Comparison of ENCODE assay signal across 1 cellular context in genomic region chr18:45728341-45729010, GRCh38.
TF ChIP-seq lines count a peak whose summit lies in the region.

No MANE protein-coding gene starts in this region.

TF ChIP-seq in H1, 55 proteins besides CTCF, POLR2A, EP300 and RAD21:
- TF ChIP-seq ZNF274 (IDR thresholded peaks at IDR 0.05; ENCODE audit: borderline replicate concordance, extremely low read depth, low read length) (no peak), PHF8 (conservative IDR thresholded peaks at IDR 0.05; ENCODE audit: low read depth, low read length) (no peak), E2F6 (IDR thresholded peaks at IDR 0.05) (no peak), HDAC2 (IDR thresholded peaks at IDR 0.05; ENCODE audit: borderline replicate concordance in 1 of 2, low read depth in 2 of 2, low read length in 2 of 2) (no peak), TBP (IDR thresholded peaks at IDR 0.05; ENCODE audit: low read depth, low read length) (no peak), POLR2AphosphoS5 (IDR thresholded peaks at IDR 0.05; ENCODE audit: low read depth, low read length) (no peak), SAP30 (IDR thresholded peaks at IDR 0.05; ENCODE audit: insufficient read depth, insufficient replicate concordance, low read length) (no peak), NRF1 (IDR thresholded peaks at IDR 0.05; ENCODE audit: low read depth, low read length) (no peak), EZH2 (IDR thresholded peaks at IDR 0.05; ENCODE audit: low read depth, low read length, severe bottlenecking) (no peak), CHD2 (IDR thresholded peaks at IDR 0.05; ENCODE audit: low read length) (no peak), RNF2 (IDR thresholded peaks at IDR 0.05; ENCODE audit: borderline replicate concordance, low read depth, low read length, missing control alignments, poor library complexity, severe bottlenecking) (no peak), YY1 (IDR thresholded peaks at IDR 0.05; ENCODE audit: low read depth, low read length) (no peak), ATF2 (IDR thresholded peaks at IDR 0.05; ENCODE audit: low read length) (no peak), ATF3 (IDR thresholded peaks at IDR 0.05; ENCODE audit: insufficient read depth, low read depth, low read length) (no peak), TAF7 (optimal IDR thresholded peaks at IDR 0.05; ENCODE audit: borderline replicate concordance, low read depth, low read length) (no peak), RBBP5 (IDR thresholded peaks at IDR 0.05; ENCODE audit: borderline replicate concordance, low read depth, low read length) (no peak), EGR1 (IDR thresholded peaks at IDR 0.05; ENCODE audit: borderline replicate concordance, low read depth, low read length) (no peak), GTF2F1 (IDR thresholded peaks at IDR 0.05; ENCODE audit: borderline replicate concordance, low read depth, low read length) (no peak)
